ENCODE assay signal across 2 cellular contexts in genomic region chr1:8217011-8217711, GRCh38.
A peak's percentile ranks its signal among the peaks of the same experiment; 100 is the strongest.
TF ChIP-seq lines count a peak whose summit lies in the region.

No MANE protein-coding gene starts in this region.

TF ChIP-seq in IMR-90, 13 proteins besides CTCF, POLR2A, EP300 and RAD21 (continued from another document):
- TF ChIP-seq BHLHE40 (IDR thresholded peaks at IDR 0.05; ENCODE audit: low read depth, low read length) = peak; percentile 80

TF ChIP-seq in GM12878, 131 proteins besides CTCF, POLR2A, EP300 and RAD21 (continued from another document):
- TF ChIP-seq NR2F1 (conservative IDR thresholded peaks at IDR 0.05) (0 out of 2 replicates have a peak, but pooled peaks have one; percentile 28), BHLHE40 (IDR thresholded peaks at IDR 0.05; ENCODE audit: borderline replicate concordance in 1 of 2, low read depth in 2 of 2, low read length in 1 of 2) (peak; percentile 63 to 87; a peak in 3 of 4 replicates)
